16 cellular contexts compared by ENCODE assay signal in the genomic region with DNA sequence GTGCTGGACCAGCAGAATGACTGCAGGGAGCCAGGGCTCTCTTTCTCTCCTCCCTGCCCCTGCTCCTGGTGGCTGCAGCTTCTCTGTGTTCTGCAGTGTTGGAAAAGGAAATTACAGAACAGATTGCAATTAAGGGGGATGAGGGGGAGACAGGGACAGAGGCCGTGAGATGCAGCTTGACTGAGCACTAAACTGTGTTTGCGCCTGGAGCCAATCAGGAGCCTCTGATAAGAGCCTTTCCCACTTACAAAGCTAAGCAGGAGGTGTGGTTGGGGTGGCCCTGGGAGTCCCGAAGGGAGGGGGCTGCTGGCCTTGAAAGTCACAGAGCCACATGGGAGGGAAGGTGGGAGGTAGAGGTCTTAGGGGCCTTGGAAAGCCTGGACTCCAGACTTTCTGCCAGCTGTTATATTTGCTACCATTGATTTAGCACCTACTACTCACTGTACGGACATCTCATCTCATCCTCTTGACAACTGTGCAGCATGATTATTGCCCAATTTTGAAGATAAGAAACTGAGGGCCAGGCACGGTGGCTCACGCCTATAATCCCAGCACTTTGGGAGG. TPM values are rescaled to one million over a fixed set of nuclear protein-coding genes. Genes with fewer than 3 reads are reported as not detected.
DNase-seq lines count a peak whose midpoint lies in the region; ATAC-seq and TF ChIP-seq lines count a peak whose summit lies in the region.
"Had no signal": no experiment of that assay in that cellular context is flagged by ENCODE, and none has a peak within 500 bp of the region (broad histone marks: within the 10 kb centered on the region; RNA-seq: fewer than 3 reads in every experiment).

No MANE protein-coding gene starts in this region.

- BruUV-seq in mammary epithelial cell (replicated peaks; lab: Mats Ljungman, UMichigan): no TSS peak

- H3K4me3 ChIP-seq in GM23338 (0 out of 2 replicates have a peak overlapping the region, but pooled peaks have one; percentile 15), mammary epithelial cell (replicated peaks in 1 of 3; ENCODE audit: insufficient read depth in 1 of 3, low read depth in 2 of 3, low read length in 3 of 3) (no peak overlapping the region)
- H3K4me3 ChIP-seq: mucosa of descending colon had no signal

- H3K4me1 ChIP-seq in GM23338 (ENCODE audit: insufficient read depth): peaks cover 49% of the 10 kb centered on the region
- peaks cover 41% of the 10 kb centered on the region for H3K4me1 ChIP-seq in mammary epithelial cell (ENCODE audit: insufficient read depth, low read length)

- no peak overlapping the region for H3K9ac ChIP-seq in mammary epithelial cell (ENCODE audit: insufficient read depth, low read length)
- H3K9ac ChIP-seq: KMS-11, parathyroid adenoma had no signal

- intact Hi-C loops in mammary epithelial cell (cut with micrococcal nuclease): no loop called here

- H3K27ac ChIP-seq in GM23338 (ENCODE audit: low read depth) (peak overlapping the region; percentile 72; the same call in 1 of the 2 replicates), mammary epithelial cell (ENCODE audit: insufficient read depth, low read depth, low read length) (no peak overlapping the region)
- H3K27ac ChIP-seq: KMS-11, parathyroid adenoma had no signal

- H3K4me2 ChIP-seq in GM23338 (peak overlapping the region; percentile 75), mammary epithelial cell (ENCODE audit: insufficient read depth, low read depth, low read length) (no peak overlapping the region)
- H3K4me2 ChIP-seq: KMS-11 had no signal

- DNase-seq in GM23338 (ENCODE audit: low spot score) (peak; percentile 64), NCI-H1694 (lab: John Stamatoyannopoulos, UW) (peak; percentile 77), neural crest cell (ENCODE audit: low read depth, low spot score) (no peak), mammary epithelial cell (no peak), NCI-H146 (lab: John Stamatoyannopoulos, UW) (no peak)
- DNase-seq in central memory CD8-positive, alpha-beta T cell (ENCODE audit: low spot score in 2 of 2): no peak
- DNase-seq: activated CD4-positive, alpha-beta T cell treated with anti-CD3 and anti-CD28 coated beads, Interleukin-2, amount 10 ng/mL, durations not matched to agents 24 days and 14 days; HCEC 1CT; mucosa of descending colon; NCI-H1436; NCI-H774; stimulated activated naive CD4-positive, alpha-beta T cell treated with Interleukin-2 at 50 U/mL for 16 hours had no signal

- H3F3A ChIP-seq in GM23338 (replicated peaks; ENCODE audit: low read depth): peaks cover 28% of the 10 kb centered on the region

- CTCF ChIA-PET in mammary epithelial cell (lab: Charles Lee; ENCODE audit: low non-redundant PET): no interaction called here

- dilution Hi-C loops in mammary epithelial cell (cut with HindIII; ENCODE audit: low sequenced_read_pairs): no loop called here

- H3K36me3 ChIP-seq in GM23338 (ENCODE audit: insufficient read depth) (no peaks in the 10 kb centered on the region), mammary epithelial cell (ENCODE audit: insufficient read depth, low read length) (no peaks in the 10 kb centered on the region)

- peak; percentile 20 for ATAC-seq in GM23338
- ATAC-seq in central memory CD8-positive, alpha-beta T cell (replicated peaks; ENCODE audit: extremely low read depth, poor library complexity, severe bottlenecking): no peak
- ATAC-seq in GM18519 (IDR thresholded peaks at IDR 0.05; ENCODE audit: low FRiP score, unreplicated experiment): no peak
- ATAC-seq: mucosa of descending colon had no signal

- no peaks in the 10 kb centered on the region for H3K9me2 ChIP-seq in GM23338 (ENCODE audit: insufficient read depth)

- H4K20me1 ChIP-seq in GM23338 (replicated peaks; ENCODE audit: insufficient read depth): no peaks in the 10 kb centered on the region
- no peaks in the 10 kb centered on the region for H4K20me1 ChIP-seq in mammary epithelial cell (ENCODE audit: insufficient read depth, low read length)

- peak overlapping the region; percentile 72; the same call in 1 of the 2 replicates for H2AFZ ChIP-seq in GM23338
- no peak overlapping the region for H2AFZ ChIP-seq in mammary epithelial cell (ENCODE audit: low read depth, low read length)
- H2AFZ ChIP-seq: parathyroid adenoma had no signal

- in situ Hi-C loops in mammary epithelial cell (cut with MboI; ENCODE audit: low sequenced_read_pairs in 2 of 2): no loop called here

- H3K27ac Mint-ChIP-seq in GM23338 (peak overlapping the region; percentile 65; the same call in 1 of the 2 replicates), neural crest cell (ENCODE audit: unreplicated experiment) (no peak overlapping the region)
- H3K27ac Mint-ChIP-seq in central memory CD8-positive, alpha-beta T cell (ENCODE audit: low read depth): peak overlapping the region; percentile 57
- H3K27ac Mint-ChIP-seq: activated CD4-positive, alpha-beta T cell treated with anti-CD3 and anti-CD28 coated beads, Interleukin-2, amount 10 ng/mL, durations not matched to agents 24 days and 14 days; B cell had no signal

- no peaks in the 10 kb centered on the region; the same call in 2 of the 3 replicates for H3K36me3 Mint-ChIP-seq in GM23338 (ENCODE audit: low read depth)
- peaks cover 1% of the 10 kb centered on the region for H3K36me3 Mint-ChIP-seq in central memory CD8-positive, alpha-beta T cell (ENCODE audit: insufficient read depth)
- H3K36me3 Mint-ChIP-seq in neural crest cell (ENCODE audit: low read depth): no peaks in the 10 kb centered on the region

- H3K27me3 Mint-ChIP-seq in GM23338 (ENCODE audit: insufficient read depth, low read depth, poor library complexity) (peaks cover 20% of the 10 kb centered on the region), neural crest cell (ENCODE audit: low read depth) (no peaks in the 10 kb centered on the region)
- no peaks in the 10 kb centered on the region for H3K27me3 Mint-ChIP-seq in central memory CD8-positive, alpha-beta T cell
- H3K27me3 Mint-ChIP-seq: activated CD4-positive, alpha-beta T cell treated with anti-CD3 and anti-CD28 coated beads, Interleukin-2, amount 10 ng/mL, durations not matched to agents 24 days and 14 days; B cell had no signal

- no peak for TF ChIP-seq CTCF in GM23338 (conservative IDR thresholded peaks at IDR 0.05; ENCODE audit: low read depth in 2 of 2)
- no peak for TF ChIP-seq CTCF in neural crest cell (conservative IDR thresholded peaks at IDR 0.05)
- TF ChIP-seq CTCF in mammary epithelial cell (conservative IDR thresholded peaks at IDR 0.05 in 1 of 2, IDR thresholded peaks at IDR 0.05 in 1 of 2; ENCODE audit: extremely low read depth in 1 of 2, insufficient read depth in 1 of 2, low read depth in 1 of 2, low read length in 2 of 2): no peak

- no peaks in the 10 kb centered on the region for H3K27me3 ChIP-seq in GM23338 (ENCODE audit: insufficient read depth)
- H3K27me3 ChIP-seq in mammary epithelial cell (ENCODE audit: insufficient read depth, low read length): no peaks in the 10 kb centered on the region

- no peaks in the 10 kb centered on the region for H3K9me3 ChIP-seq in mammary epithelial cell (replicated peaks; ENCODE audit: insufficient read depth, low read length)
- H3K9me3 ChIP-seq: mucosa of descending colon had no signal

- no peaks in the 10 kb centered on the region for H3K79me2 ChIP-seq in GM23338 (replicated peaks; ENCODE audit: insufficient read depth)
- no peaks in the 10 kb centered on the region for H3K79me2 ChIP-seq in mammary epithelial cell (ENCODE audit: insufficient read depth, low read length)
- H3K79me2 ChIP-seq: parathyroid adenoma had no signal

- no peaks in the 10 kb centered on the region for H3K9me3 Mint-ChIP-seq in GM23338
- H3K9me3 Mint-ChIP-seq in central memory CD8-positive, alpha-beta T cell: no peaks in the 10 kb centered on the region
- no peaks in the 10 kb centered on the region for H3K9me3 Mint-ChIP-seq in neural crest cell
- H3K9me3 Mint-ChIP-seq: activated CD4-positive, alpha-beta T cell treated with anti-CD3 and anti-CD28 coated beads, Interleukin-2, amount 10 ng/mL, durations not matched to agents 24 days and 14 days had no signal

- H3K4me3 Mint-ChIP-seq in GM23338: peak overlapping the region; percentile 17; the same call in 1 of the 3 replicates
- no peak overlapping the region for H3K4me3 Mint-ChIP-seq in central memory CD8-positive, alpha-beta T cell
- peak overlapping the region; percentile 72 for H3K4me3 Mint-ChIP-seq in neural crest cell
- H3K4me3 Mint-ChIP-seq: activated CD4-positive, alpha-beta T cell treated with anti-CD3 and anti-CD28 coated beads, Interleukin-2, amount 10 ng/mL, durations not matched to agents 24 days and 14 days; B cell had no signal

- H3K4me1 Mint-ChIP-seq in GM23338 (peaks cover 59% of the 10 kb centered on the region), neural crest cell (peaks cover 68% of the 10 kb centered on the region)
- H3K4me1 Mint-ChIP-seq in central memory CD8-positive, alpha-beta T cell: peaks cover 19% of the 10 kb centered on the region

- WGBS in mammary epithelial cell (ENCODE audit: low coverage, missing lambda C conversion rate): 90% methylated on average over 6 of the region's 6 CpGs

TF ChIP-seq in GM23338, 12 proteins besides CTCF, POLR2A, EP300 and RAD21 (continues in another document):
- TF ChIP-seq JUNB (IDR thresholded peaks at IDR 0.05; ENCODE audit: unreplicated experiment): no peak

RNA-seq across cellular contexts. Expression of a gene that starts 26.7 kb away (rescaled TPM):
- 33.4 and 36.7 TPM in 2 replicates for total RNA-seq in GM23338 (2014; rRNA removed; shearing (Covaris generic))
- 15.1 and 20.2 TPM in 2 replicates for polyA plus RNA-seq in GM23338 (2016; fragmentation: Nextera tagmentation; extraction: Ambion mirVana)
- 76.9 and 82.8 TPM in 2 replicates for total RNA-seq in neural crest cell
- total RNA-seq in mammary epithelial cell: 10 to 100 TPM; 36.8 to 87.0 TPM
- 61.1 TPM for polyA plus RNA-seq in mammary epithelial cell
- polyA minus RNA-seq in mammary epithelial cell: 82.4 TPM

RNA-seq across cellular contexts. Expression of a gene that starts 43.2 kb away (rescaled TPM):
- 8.5 and 9.4 TPM in 2 replicates for total RNA-seq in GM23338 (2014; rRNA removed; shearing (Covaris generic))
- polyA plus RNA-seq in GM23338 (2016; fragmentation: Nextera tagmentation; extraction: Ambion mirVana) (22.6 and 23.0 TPM in 2 replicates), mammary epithelial cell (7.8 TPM)
- total RNA-seq in neural crest cell (32.5 and 34.6 TPM in 2 replicates), mammary epithelial cell (1 to 10 TPM; 2.3 to 8.7 TPM)
- 0.83 TPM for polyA minus RNA-seq in mammary epithelial cell

RNA-seq across cellular contexts. Expression of a gene that starts 43.5 kb away (rescaled TPM):
- 5.7 and 9.1 TPM in 2 replicates for total RNA-seq in GM23338 (2014; rRNA removed; shearing (Covaris generic))
- polyA plus RNA-seq in GM23338 (2016; fragmentation: Nextera tagmentation; extraction: Ambion mirVana) (6.2 and 7.2 TPM in 2 replicates), mammary epithelial cell (10.2 TPM)
- total RNA-seq in neural crest cell (36.6 and 38.2 TPM in 2 replicates), mammary epithelial cell (10 to 100 TPM in 1 of 2 donors, under 1 TPM in 1; 0.83 to 10.9 TPM)
- 8.5 TPM for polyA minus RNA-seq in mammary epithelial cell

Comparison
In these comparisons a context has a peak if more than half of its experiments do, and no peak if none do; other contexts are left out.
1. DNase-seq: peak in GM23338 (single experiment) and NCI-H1694 (single experiment); none in central memory CD8-positive, alpha-beta T cell (0 of 2), neural crest cell (single experiment), mammary epithelial cell (single experiment) and NCI-H146 (single experiment).